In genomic region chr18:57052173-57052572, GRCh38 we compare ENCODE assay signal across 12 cellular contexts.
DNase-seq lines count a peak whose midpoint lies in the region; ATAC-seq, FAIRE-seq and TF ChIP-seq lines count a peak whose summit lies in the region.
"Had no signal": no experiment of that assay in that cellular context is flagged by ENCODE, and none has a peak within 500 bp of the region (broad histone marks: within the 10 kb centered on the region; RNA-seq: fewer than 3 reads in every experiment).

No MANE protein-coding gene starts in this region.

- no peak overlapping the region for H2AFZ ChIP-seq in GM12878 (ENCODE audit: control insufficient read depth, low read depth, low read length)

- RAD21 ChIA-PET in GM12878 (lab: Charles Lee; ENCODE audit: unreplicated experiment), result interaction anchor here (0.6 to 2.8 kb wide), 15 partner anchors 21 to 393 kb away, joined by 3 to 11 read pairs (median 4); no protein-coding TSS in a partner anchor

- H3K4me2 ChIP-seq in GM12878 (ENCODE audit: control insufficient read depth, insufficient read depth), result no peak overlapping the region

- DNase-seq in GM12878 (ENCODE audit: low read depth, low spot score), result no peak
- no peak for DNase-seq in effector memory CD4-positive, alpha-beta T cell
- DNase-seq: activated B cell treated with CpG ODN at 0.5 μM for 24 hours; aorta; foreskin melanocyte; SJCRH30; stimulated activated CD4-positive, alpha-beta T cell treated with anti-CD3 and anti-CD28 coated beads, Interleukin-4, amount 100 ng/mL, for 24 hours had no signal

- POLR2A ChIA-PET in GM12878 (lab: Charles Lee), result interaction anchor here (1.4 kb wide), 1 partner anchor 49 kb away, joined by 4 read pairs; no protein-coding TSS in a partner anchor

- peaks cover 6% of the 10 kb centered on the region; the same call in 2 of the 3 replicates for H3K9me3 ChIP-seq in GM12878 (replicated peaks; ENCODE audit: control insufficient read depth, insufficient read depth, low read length)
- H3K9me3 ChIP-seq in effector memory CD4-positive, alpha-beta T cell (ENCODE audit: control insufficient read depth, low read length), result no peaks in the 10 kb centered on the region
- H3K9me3 ChIP-seq: SJCRH30 had no signal

- no peak for FAIRE-seq in GM12878 (lab: Jason Lieb, UNC)

- H3K4me3 ChIP-seq in GM12878, result no peak overlapping the region
- H3K4me3 ChIP-seq in effector memory CD4-positive, alpha-beta T cell (ENCODE audit: insufficient read depth, low read depth, low read length, poor library complexity, severe bottlenecking), result no peak overlapping the region
- H3K4me3 ChIP-seq: SJCRH30 had no signal

- WGBS in GM12878 (ENCODE audit: insufficient coverage, insufficient replicate concordance, low lambda C conversion rate, missing lambda C conversion rate), result 7% methylated on average over 4 of the region's 4 CpGs

- TF ChIP-seq CTCF in GM12872 (IDR thresholded peaks at IDR 0.05; ENCODE audit: insufficient read depth, low read depth, low read length), result peak; percentile 69
- TF ChIP-seq CTCF in GM12878 (IDR thresholded peaks at IDR 0.05 in 2 of 3, conservative IDR thresholded peaks at IDR 0.05 in 1 of 3; ENCODE audit: control insufficient read depth in 2 of 3, extremely low read depth in 1 of 3, insufficient read depth in 1 of 3, low read depth in 3 of 3, low read length in 3 of 3), result peak; percentile 38 to 49 (median 45); a peak in 3 of 6 replicates

- BruUV-seq in GM12878 (replicated peaks; lab: Mats Ljungman, UMichigan), result no TSS peak

- no peaks in the 10 kb centered on the region for H3K79me2 ChIP-seq in GM12878 (ENCODE audit: control insufficient read depth, insufficient read depth, low read length)

- peak; percentile 60 for TF ChIP-seq RAD21 in GM12878 (IDR thresholded peaks at IDR 0.05; ENCODE audit: insufficient read depth, low read depth, low read length)

- TF ChIP-seq POLR2A in GM12878 (IDR thresholded peaks at IDR 0.05; ENCODE audit: low read depth, low read length), result no peak

- no peak overlapping the region for H3K9ac ChIP-seq in GM12878 (ENCODE audit: control insufficient read depth, insufficient read depth, low read length)

- ATAC-seq in GM18909 (IDR thresholded peaks at IDR 0.05; ENCODE audit: poor library complexity, unreplicated experiment), result peak; percentile 43
- ATAC-seq in HG02981 (IDR thresholded peaks at IDR 0.05; ENCODE audit: unreplicated experiment), result peak; percentile 26
- ATAC-seq in GM12878, result peak; percentile 73
- no peak for ATAC-seq in GM21381 (IDR thresholded peaks at IDR 0.05; ENCODE audit: unreplicated experiment)
- no peak for ATAC-seq in GM21528 (IDR thresholded peaks at IDR 0.05; ENCODE audit: low FRiP score, unreplicated experiment)

- H3K4me1 ChIP-seq in GM12878 (ENCODE audit: control insufficient read depth, insufficient read depth, low read length), result peaks cover 11% of the 10 kb centered on the region
- no peaks in the 10 kb centered on the region for H3K4me1 ChIP-seq in effector memory CD4-positive, alpha-beta T cell (ENCODE audit: control insufficient read depth, insufficient read depth, low read length, poor library complexity, severe bottlenecking)
- H3K4me1 ChIP-seq: SJCRH30 had no signal

- no peaks in the 10 kb centered on the region for H3K36me3 ChIP-seq in GM12878 (ENCODE audit: control insufficient read depth in 2 of 2, insufficient read depth in 2 of 2, low read length in 1 of 2)
- no peaks in the 10 kb centered on the region for H3K36me3 ChIP-seq in effector memory CD4-positive, alpha-beta T cell (ENCODE audit: control insufficient read depth, insufficient read depth, low read length)
- H3K36me3 ChIP-seq: SJCRH30 had no signal

- CTCF ChIA-PET in GM12878 (lab: Yijun Ruan, JAX), result interaction anchor here (0.8 to 2.3 kb wide), 12 partner anchors 8 to 510 kb away, joined by 3 to 19 read pairs (median 3); no protein-coding TSS in a partner anchor

- SMC1A ChIA-PET in GM12878 (lab: Charles Lee; ENCODE audit: uncharacterized antibody, unreplicated experiment), result interaction anchor here (0.7 to 2.1 kb wide), 19 partner anchors 9 to 390 kb away, joined by 3 to 14 read pairs (median 3); no protein-coding TSS in a partner anchor

- no peaks in the 10 kb centered on the region for H3K27me3 ChIP-seq in GM12878 (replicated peaks in 1 of 2; ENCODE audit: control insufficient read depth in 2 of 2, insufficient read depth in 2 of 2, low read length in 1 of 2)
- H3K27me3 ChIP-seq in effector memory CD4-positive, alpha-beta T cell (replicated peaks; ENCODE audit: control insufficient read depth, insufficient read depth, low read length, poor library complexity, severe bottlenecking), result no peaks in the 10 kb centered on the region
- H3K27me3 ChIP-seq: SJCRH30 had no signal

- intact Hi-C loops in GM12878 (cut with micrococcal nuclease; ENCODE audit: unreplicated experiment), result loop anchor here (1.0 to 5.0 kb wide), 5 partner anchors 25 to 510 kb away; no protein-coding TSS in a partner anchor

- in situ Hi-C loops in GM12878 (cut with MboI), result no loop called here

- no peak overlapping the region for H3K27ac ChIP-seq in GM12878 (ENCODE audit: control insufficient read depth, insufficient read depth)
- H3K27ac ChIP-seq in effector memory CD4-positive, alpha-beta T cell (ENCODE audit: insufficient read depth, low read length, poor library complexity, severe bottlenecking), result no peak overlapping the region
- H3K27ac ChIP-seq: SJCRH30 had no signal

- TF ChIP-seq EP300 in GM12878 (IDR thresholded peaks at IDR 0.05; ENCODE audit: borderline replicate concordance in 1 of 2, control insufficient read depth in 1 of 2, low read depth in 2 of 2, low read length in 2 of 2), result no peak

- no peaks in the 10 kb centered on the region for H4K20me1 ChIP-seq in GM12878 (ENCODE audit: control insufficient read depth, insufficient read depth)

TF ChIP-seq in GM12878, 131 proteins besides CTCF, POLR2A, EP300 and RAD21:
- TF ChIP-seq EED (IDR thresholded peaks at IDR 0.05; ENCODE audit: low read depth), result 0 out of 2 replicates have a peak, but pooled peaks have one; percentile 4
- peak; percentile 39; the same call in 1 of the 2 replicates for TF ChIP-seq SMC3 (IDR thresholded peaks at IDR 0.05; ENCODE audit: borderline replicate concordance, low read length)
- no peak for TF ChIP-seq SUZ12 (IDR thresholded peaks at IDR 0.05; ENCODE audit: unreplicated experiment)
TF ChIP-seq in GM12878: peak in this region for 2.

Comparison
In these comparisons a context has a peak if more than half of its experiments do, and no peak if none do; other contexts are left out.
1. ATAC-seq: peak in GM18909 (single experiment), HG02981 (single experiment) and GM12878 (single experiment); none in GM21381 (single experiment) and GM21528 (single experiment).